In the genomic region with DNA sequence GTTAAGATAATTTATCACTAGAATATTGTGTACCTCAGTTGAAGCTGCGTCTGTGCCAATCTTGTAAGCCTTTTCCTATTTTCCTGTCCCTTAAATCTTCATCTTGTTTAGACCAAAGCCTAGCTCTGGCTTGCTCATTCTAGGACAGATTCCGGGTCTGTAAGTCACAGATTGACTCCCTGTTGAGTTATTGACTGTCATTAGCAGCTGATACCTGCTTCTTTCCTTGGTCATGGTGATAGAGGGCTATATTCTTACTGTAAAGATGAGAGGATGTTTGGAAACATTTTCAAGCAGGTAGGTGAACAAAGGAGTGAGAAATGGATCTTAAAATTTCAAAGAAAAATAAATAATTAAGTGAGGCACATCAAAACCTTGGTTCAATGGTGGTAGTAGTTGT, we compare ENCODE assay signal across 22 cellular contexts.
"Had no signal": no experiment of that assay in that cellular context is flagged by ENCODE, and none has a peak within 500 bp of the region (broad histone marks: within the 10 kb centered on the region; RNA-seq: fewer than 3 reads in every experiment).

No MANE protein-coding gene starts in this region.

- H3K27ac ChIP-seq: body of pancreas, cardiac muscle cell, neural progenitor cell, sigmoid colon, thoracic aorta, vagina had no signal

- H3K9me3 ChIP-seq: body of pancreas, sigmoid colon, thoracic aorta, vagina had no signal

- H3K36me3 ChIP-seq: cardiac muscle cell, neural progenitor cell, sigmoid colon, thoracic aorta, vagina had no signal

- H3K4me1 ChIP-seq: body of pancreas, sigmoid colon had no signal

- H3K9me3 Mint-ChIP-seq: activated CD4-positive, alpha-beta memory T cell treated with anti-CD3 and anti-CD28 coated beads for 36 hours; activated naive CD4-positive, alpha-beta T cell treated with anti-CD3 and anti-CD28 coated beads for 36 hours; activated T-cell treated with anti-CD3 and anti-CD28 coated beads, Interleukin-2, amount 50 U/mL, for 72 hours; dendritic cell treated with granulocyte-macrophage colony-stimulating factor and Interleukin-4, amounts not matched to agents 40 ng/mL and 50 ng/mL, for 4 days; type B pancreatic cell had no signal

- H3K4me3 ChIP-seq: body of pancreas, cardiac muscle cell, neural progenitor cell, sigmoid colon, smooth muscle cell, thoracic aorta, vagina had no signal

- ATAC-seq: activated T-cell treated with anti-CD3 and anti-CD28 coated beads, Interleukin-2, amount 50 U/mL, for 72 hours; body of pancreas; naive thymus-derived CD8-positive, alpha-beta T cell had no signal

- H2AFZ ChIP-seq: neural progenitor cell had no signal

- DNase-seq: activated CD4-positive, alpha-beta memory T cell treated with anti-CD3 and anti-CD28 coated beads for 36 hours; activated CD4-positive, alpha-beta T cell treated with anti-CD3 and anti-CD28 coated beads for 48 hours; activated effector memory CD4-positive, alpha-beta T cell treated with Interleukin-2 at 50 U/mL for 16 hours; effector CD4-positive, alpha-beta T cell; hypothalamus; posterior cingulate gyrus; sigmoid colon; stimulated activated CD4-positive, alpha-beta T cell treated with anti-CD3 and anti-CD28 coated beads, Interleukin-2, amount 100 ng/mL, for 48 hours; stimulated activated CD8-positive, alpha-beta memory T cell treated with anti-CD3 and anti-CD28 coated beads, Interleukin-4, amount 100 ng/mL, for 48 hours; stimulated activated naive CD4-positive, alpha-beta T cell treated with Interleukin-2 at 50 U/mL for 16 hours; T-helper 9 cell had no signal

- H3K4me2 ChIP-seq: neural progenitor cell had no signal

- H3K27ac Mint-ChIP-seq: activated CD4-positive, alpha-beta memory T cell treated with anti-CD3 and anti-CD28 coated beads for 36 hours; activated naive CD4-positive, alpha-beta T cell treated with anti-CD3 and anti-CD28 coated beads for 36 hours; activated T-cell treated with anti-CD3 and anti-CD28 coated beads, Interleukin-2, amount 50 U/mL, for 72 hours; dendritic cell treated with granulocyte-macrophage colony-stimulating factor and Interleukin-4, amounts not matched to agents 40 ng/mL and 50 ng/mL, for 4 days; neural progenitor cell; type B pancreatic cell had no signal

- H3K27me3 Mint-ChIP-seq: activated CD4-positive, alpha-beta memory T cell treated with anti-CD3 and anti-CD28 coated beads for 36 hours; dendritic cell treated with granulocyte-macrophage colony-stimulating factor and Interleukin-4, amounts not matched to agents 40 ng/mL and 50 ng/mL, for 4 days; type B pancreatic cell had no signal

- H3K36me3 Mint-ChIP-seq: activated CD4-positive, alpha-beta memory T cell treated with anti-CD3 and anti-CD28 coated beads for 36 hours; naive thymus-derived CD8-positive, alpha-beta T cell; type B pancreatic cell had no signal

- H3K4me3 Mint-ChIP-seq: activated CD4-positive, alpha-beta memory T cell treated with anti-CD3 and anti-CD28 coated beads for 36 hours; activated naive CD4-positive, alpha-beta T cell treated with anti-CD3 and anti-CD28 coated beads for 36 hours; activated T-cell treated with anti-CD3 and anti-CD28 coated beads, Interleukin-2, amount 50 U/mL, for 72 hours; dendritic cell treated with granulocyte-macrophage colony-stimulating factor and Interleukin-4, amounts not matched to agents 40 ng/mL and 50 ng/mL, for 4 days; neural progenitor cell; type B pancreatic cell had no signal

- H3K27me3 ChIP-seq: body of pancreas, cardiac muscle cell, neural progenitor cell, sigmoid colon, vagina had no signal
